ENCODE assay signal across 8 cellular contexts in genomic region chr4:189941005-189941450, GRCh38. TPM values are rescaled to one million over a fixed set of nuclear protein-coding genes. Genes with fewer than 3 reads are reported as not detected.
A peak's percentile ranks its signal among the peaks of the same experiment; 100 is the strongest.
DNase-seq lines count a peak whose midpoint lies in the region; ATAC-seq and TF ChIP-seq lines count a peak whose summit lies in the region.

No MANE protein-coding gene starts in this region.

- peak overlapping the region; percentile 91 to 97 (median 95) for H3K27ac Mint-ChIP-seq in CD8-positive, alpha-beta memory T cell
- peak overlapping the region; percentile 80 for H3K27ac Mint-ChIP-seq in neural progenitor cell

- peak overlapping the region; percentile 89 for H3K27ac ChIP-seq in CD8-positive, alpha-beta memory T cell (ENCODE audit: low read depth, low read length)
- H3K27ac ChIP-seq in Karpas-422 (ENCODE audit: low read length) (peak overlapping the region; percentile 42), neural progenitor cell (peak overlapping the region; percentile 2)
- peak overlapping the region; percentile 89 for H3K27ac ChIP-seq in effector memory CD4-positive, alpha-beta T cell (ENCODE audit: insufficient read depth, low read length, poor library complexity, severe bottlenecking)

- peak overlapping the region; percentile 89 for H3K4me3 ChIP-seq in CD8-positive, alpha-beta memory T cell (ENCODE audit: low read length)
- H3K4me3 ChIP-seq in Karpas-422 (ENCODE audit: low read length) (peak overlapping the region; percentile 71), neural progenitor cell (peak overlapping the region; percentile 72)
- peak overlapping the region; percentile 91 for H3K4me3 ChIP-seq in effector memory CD4-positive, alpha-beta T cell (ENCODE audit: insufficient read depth, low read depth, low read length, poor library complexity, severe bottlenecking)

- no peak for TF ChIP-seq CTCF in neural progenitor cell (IDR thresholded peaks at IDR 0.05)

- peaks cover 50 to 69% (median 56%) of the 10 kb centered on the region in 3 donors for H3K4me1 Mint-ChIP-seq in CD8-positive, alpha-beta memory T cell
- peaks cover 13% of the 10 kb centered on the region for H3K4me1 Mint-ChIP-seq in neural progenitor cell

- no peaks in the 10 kb centered on the region for H3F3A ChIP-seq in neural progenitor cell (ENCODE audit: low read depth)

- POLR2A ChIA-PET in CD8-positive, alpha-beta memory T cell (lab: Charles Lee): no interaction called here

- H2AFZ ChIP-seq in Karpas-422 (ENCODE audit: low read length) (no peak overlapping the region), neural progenitor cell (replicated peaks) (peak overlapping the region; percentile 48)

- H3K79me2 ChIP-seq in Karpas-422 (ENCODE audit: low read length) (peaks cover 44% of the 10 kb centered on the region), neural progenitor cell (ENCODE audit: low read depth) (peaks cover 50% of the 10 kb centered on the region)

- no peaks in the 10 kb centered on the region for H4K20me1 ChIP-seq in Karpas-422 (ENCODE audit: insufficient read depth, low read depth, low read length)
- no peaks in the 10 kb centered on the region for H4K20me1 ChIP-seq in neural progenitor cell (ENCODE audit: low read depth)

- no peaks in the 10 kb centered on the region for H3K36me3 ChIP-seq in CD8-positive, alpha-beta memory T cell (ENCODE audit: insufficient read depth, low read length)
- no peaks in the 10 kb centered on the region for H3K36me3 ChIP-seq in Karpas-422 (ENCODE audit: insufficient read depth, low read length)
- H3K36me3 ChIP-seq in effector memory CD4-positive, alpha-beta T cell (ENCODE audit: control insufficient read depth, insufficient read depth, low read length): no peaks in the 10 kb centered on the region
- no peaks in the 10 kb centered on the region for H3K36me3 ChIP-seq in neural progenitor cell

- H3K27me3 ChIP-seq in CD8-positive, alpha-beta memory T cell (ENCODE audit: insufficient read depth, low read length, poor library complexity, severe bottlenecking): no peaks in the 10 kb centered on the region
- no peaks in the 10 kb centered on the region for H3K27me3 ChIP-seq in Karpas-422 (ENCODE audit: low read length)
- no peaks in the 10 kb centered on the region for H3K27me3 ChIP-seq in effector memory CD4-positive, alpha-beta T cell (replicated peaks; ENCODE audit: control insufficient read depth, insufficient read depth, low read length, poor library complexity, severe bottlenecking)
- no peaks in the 10 kb centered on the region for H3K27me3 ChIP-seq in neural progenitor cell

- H3K4me1 ChIP-seq in CD8-positive, alpha-beta memory T cell (ENCODE audit: insufficient read depth, low read length): peaks cover 35% of the 10 kb centered on the region
- H3K4me1 ChIP-seq in Karpas-422 (ENCODE audit: low read length) (peaks cover 5% of the 10 kb centered on the region), neural progenitor cell (peaks cover 5% of the 10 kb centered on the region)
- H3K4me1 ChIP-seq in effector memory CD4-positive, alpha-beta T cell (ENCODE audit: control insufficient read depth, insufficient read depth, low read length, poor library complexity, severe bottlenecking): peaks cover 8% of the 10 kb centered on the region

- H3K9me3 Mint-ChIP-seq in CD8-positive, alpha-beta memory T cell: peaks cover 0 to 11% (median 2%) of the 10 kb centered on the region in 5 donors
- H3K9me3 Mint-ChIP-seq in neural progenitor cell: peaks cover 8% of the 10 kb centered on the region

- H3K9ac ChIP-seq in Karpas-422 (ENCODE audit: low read length) (peak overlapping the region; percentile 73), neural progenitor cell (peak overlapping the region; percentile 56)

- peak overlapping the region; percentile 94 to 97 (median 96) for H3K4me3 Mint-ChIP-seq in CD8-positive, alpha-beta memory T cell
- H3K4me3 Mint-ChIP-seq in neural progenitor cell: peak overlapping the region; percentile 87

- no peaks in the 10 kb centered on the region for H3K9me2 ChIP-seq in Karpas-422 (replicated peaks; ENCODE audit: insufficient read depth, low read length)

- CTCF ChIA-PET in CD8-positive, alpha-beta memory T cell (lab: Charles Lee): interaction anchor here (0.6 to 1.0 kb wide), 2 partner anchors 8 to 32 kb away, joined by 3 read pairs; no protein-coding TSS in a partner anchor

- peaks cover 19 to 46% (median 20%) of the 10 kb centered on the region in 3 donors for H3K36me3 Mint-ChIP-seq in CD8-positive, alpha-beta memory T cell
- H3K36me3 Mint-ChIP-seq in neural progenitor cell: peaks cover 10% of the 10 kb centered on the region

- H3K27me3 Mint-ChIP-seq in CD8-positive, alpha-beta memory T cell: peaks cover 0 to 2% of the 10 kb centered on the region in 2 donors
- H3K27me3 Mint-ChIP-seq in neural progenitor cell (ENCODE audit: insufficient read depth, low read depth): peaks cover 8% of the 10 kb centered on the region

- H3K4me2 ChIP-seq in Karpas-422 (ENCODE audit: low read depth, low read length, poor library complexity, severe bottlenecking): peak overlapping the region; percentile 66
- peak overlapping the region; percentile 84 for H3K4me2 ChIP-seq in neural progenitor cell

- H3K9me3 ChIP-seq in CD8-positive, alpha-beta memory T cell (ENCODE audit: low read length): no peaks in the 10 kb centered on the region
- H3K9me3 ChIP-seq in Karpas-422 (ENCODE audit: low read length) (no peaks in the 10 kb centered on the region), neural progenitor cell (ENCODE audit: low read depth) (no peaks in the 10 kb centered on the region)
- H3K9me3 ChIP-seq in effector memory CD4-positive, alpha-beta T cell (ENCODE audit: control insufficient read depth, low read length): no peaks in the 10 kb centered on the region

- DNase-seq in CD8-positive, alpha-beta memory T cell: no peak
- DNase-seq in Karpas-422 (no peak), neural progenitor cell (ENCODE audit: low spot score) (no peak), retina (no peak), left lobe of liver (ENCODE audit: low spot score) (no peak), dedifferentiated amniotic fluid mesenchymal stem cell (ENCODE audit: extremely low spot score) (no peak)
- no peak for DNase-seq in effector memory CD4-positive, alpha-beta T cell

- ATAC-seq in left lobe of liver (no peak), GM18517 (IDR thresholded peaks at IDR 0.05; ENCODE audit: unreplicated experiment) (no peak)

RNA-seq across cellular contexts. Expression of gene FRG1, which starts 0.4 kb away (rescaled TPM):
- total RNA-seq in CD8-positive, alpha-beta memory T cell: 10 to 100 TPM; 56.0 to 64.3 TPM
- polyA plus RNA-seq in CD8-positive, alpha-beta memory T cell: 59.0 TPM
- total RNA-seq in Karpas-422 (2014; rRNA removed; shearing (Covaris generic); ENCODE audit: low replicate concordance): 27.3 and 38.4 TPM in 2 replicates
- total RNA-seq in neural progenitor cell (ENCODE audit: low replicate concordance): 42.5 and 127 TPM in 2 replicates
- 11.8 TPM for total RNA-seq in left lobe of liver

Comparison
In these comparisons a context has a peak if more than half of its experiments do, and no peak if none do; other contexts are left out.
1. H3K27ac ChIP-seq: peak in every context shown above with its lines; median percentile 89 in CD8-positive, alpha-beta memory T cell; 89 in effector memory CD4-positive, alpha-beta T cell; 42 in Karpas-422; 2 in neural progenitor cell.